ENCODE assay signal across 16 cellular contexts in genomic region chr1:224635356-224635755, GRCh38. TPM values are rescaled to one million over a fixed set of nuclear protein-coding genes. Genes with fewer than 3 reads are reported as not detected.
DNase-seq lines count a peak whose midpoint lies in the region; ATAC-seq and TF ChIP-seq lines count a peak whose summit lies in the region.
"Had no signal": no experiment of that assay in that cellular context is flagged by ENCODE, and none has a peak within 500 bp of the region (broad histone marks: within the 10 kb centered on the region; RNA-seq: fewer than 3 reads in every experiment).

No MANE protein-coding gene starts in this region.

- H3K4me3 ChIP-seq in adrenal gland (no peak overlapping the region), fibroblast of pulmonary artery (replicated peaks; ENCODE audit: low read depth, low read length) (no peak overlapping the region), smooth muscle cell (no peak overlapping the region), left ventricle myocardium inferior (no peak overlapping the region)

- H2AFZ ChIP-seq in smooth muscle cell (ENCODE audit: low read depth), result no peak overlapping the region

- peak overlapping the region; percentile 21 for H3K9ac ChIP-seq in smooth muscle cell (ENCODE audit: low read depth)

- intact Hi-C loops in adrenal gland (cut with DNase I) (no loop called here), left ventricle myocardium inferior (cut with micrococcal nuclease) (no loop called here)

- no peak for TF ChIP-seq POLR2A in adrenal gland (IDR thresholded peaks at IDR 0.05)

- TF ChIP-seq CTCF in adrenal gland (IDR thresholded peaks at IDR 0.05) (no peak), fibroblast of pulmonary artery (IDR thresholded peaks at IDR 0.05; ENCODE audit: low read length, missing control alignments) (no peak), smooth muscle cell (IDR thresholded peaks at IDR 0.05; ENCODE audit: borderline replicate concordance, insufficient read depth, poor library complexity, severe bottlenecking) (no peak), left ventricle myocardium inferior (IDR thresholded peaks at IDR 0.05; ENCODE audit: borderline replicate concordance) (no peak)

- 25 to 68% (median 46%) methylated on average over 5 of the region's 5 CpGs for WGBS in adrenal gland, 4 donors
- WGBS in smooth muscle cell (ENCODE audit: low lambda C conversion rate), result 10% methylated on average over 5 of the region's 5 CpGs

- H3K27ac ChIP-seq in adrenal gland (peak overlapping the region in 3 of 5 donors; percentile 43 to 68 (median 46)), smooth muscle cell (ENCODE audit: low read depth) (peak overlapping the region; percentile 31), left ventricle myocardium inferior (replicated peaks) (no peak overlapping the region)

- H3K36me3 ChIP-seq in adrenal gland (replicated peaks in 1 of 2) (no peaks in the 10 kb centered on the region), smooth muscle cell (ENCODE audit: low read depth) (no peaks in the 10 kb centered on the region), left ventricle myocardium inferior (no peaks in the 10 kb centered on the region)

- no peak for ATAC-seq in GM18858 (IDR thresholded peaks at IDR 0.05; ENCODE audit: unreplicated experiment)
- ATAC-seq: activated naive CD8-positive, alpha-beta T cell treated with anti-CD3 and anti-CD28 coated beads, Interleukin-2, amount 50 U/mL, for 24 hours had no signal

- no peak overlapping the region for H3K4me2 ChIP-seq in smooth muscle cell

- H3K4me1 ChIP-seq in adrenal gland (replicated peaks in 1 of 2) (no peaks in the 10 kb centered on the region), smooth muscle cell (ENCODE audit: low read depth) (peaks cover 14% of the 10 kb centered on the region), left ventricle myocardium inferior (no peaks in the 10 kb centered on the region)

- peak; percentile 91 for DNase-seq in HPDE6-E6E7 (ENCODE audit: extremely low spot score)
- DNase-seq in adrenal gland, result peak; percentile 71 to 89 (median 84)
- DNase-seq in fibroblast of pulmonary artery (ENCODE audit: low read depth), result peak; percentile 69
- DNase-seq in smooth muscle cell (lab: John Stamatoyannopoulos, UW; ENCODE audit: unreplicated experiment), result no peak
- DNase-seq in effector CD8-positive, alpha-beta T cell (lab: John Stamatoyannopoulos, UW), result no peak
- DNase-seq in UCSD-AML1 (lab: John Stamatoyannopoulos, UW; ENCODE audit: unreplicated experiment), result no peak
- DNase-seq in left ventricle myocardium inferior, result no peak
- DNase-seq: activated CD4-positive, alpha-beta T cell treated with anti-CD3 and anti-CD28 coated beads, Interleukin-2, amount 50 U/mL, for 1 hour; activated naive CD8-positive, alpha-beta T cell treated with anti-CD3 and anti-CD28 coated beads, Interleukin-2, amount 50 U/mL, for 24 hours; activated T-cell treated with anti-CD3 and anti-CD28 coated beads, Interleukin-2, amount 50 U/mL, for 48 hours; COR-L47; NCI-H146; NCI-H510A; nephron progenitor cell; substantia nigra had no signal

- H3K27me3 ChIP-seq in adrenal gland, result no peaks in the 10 kb centered on the region
- H3K27me3 ChIP-seq in smooth muscle cell (ENCODE audit: low read depth), result no peaks in the 10 kb centered on the region
- H3K27me3 ChIP-seq in left ventricle myocardium inferior (ENCODE audit: low read depth), result peaks cover 33% of the 10 kb centered on the region

- H3F3A ChIP-seq in smooth muscle cell (ENCODE audit: low read depth), result peaks cover 12% of the 10 kb centered on the region

- no peaks in the 10 kb centered on the region for H3K79me2 ChIP-seq in smooth muscle cell (ENCODE audit: low read depth)

- no peaks in the 10 kb centered on the region for H4K20me1 ChIP-seq in smooth muscle cell (ENCODE audit: low read depth)

- H3K9me3 ChIP-seq in adrenal gland (replicated peaks in 1 of 3), result no peaks in the 10 kb centered on the region
- H3K9me3 ChIP-seq in smooth muscle cell (replicated peaks; ENCODE audit: low read depth), result no peaks in the 10 kb centered on the region
- no peaks in the 10 kb centered on the region for H3K9me3 ChIP-seq in left ventricle myocardium inferior (replicated peaks)

RNA-seq across cellular contexts. Expression of gene CNIH3, which starts 19.2 kb away (rescaled TPM):
- total RNA-seq in adrenal gland (1 to 10 TPM in 6 of 8 donors, under 1 TPM in 2; 0.30 to 3.5 (median 2.2) TPM), smooth muscle cell (5.3 and 8.0 TPM in 2 replicates), left ventricle myocardium inferior (1.1 TPM)
- polyA plus RNA-seq in adrenal gland (1 to 10 TPM; 1.4 to 2.1 (median 1.5) TPM), smooth muscle cell (6.6 and 7.2 TPM in 2 replicates)

Comparison
In these comparisons a context has a peak if more than half of its experiments do, and no peak if none do; other contexts are left out.
1. DNase-seq: peak in HPDE6-E6E7 (single experiment), adrenal gland (7 of 7) and fibroblast of pulmonary artery (single experiment); none in smooth muscle cell (single experiment), effector CD8-positive, alpha-beta T cell (single experiment), UCSD-AML1 (single experiment) and left ventricle myocardium inferior (single experiment).